In the genomic region with DNA sequence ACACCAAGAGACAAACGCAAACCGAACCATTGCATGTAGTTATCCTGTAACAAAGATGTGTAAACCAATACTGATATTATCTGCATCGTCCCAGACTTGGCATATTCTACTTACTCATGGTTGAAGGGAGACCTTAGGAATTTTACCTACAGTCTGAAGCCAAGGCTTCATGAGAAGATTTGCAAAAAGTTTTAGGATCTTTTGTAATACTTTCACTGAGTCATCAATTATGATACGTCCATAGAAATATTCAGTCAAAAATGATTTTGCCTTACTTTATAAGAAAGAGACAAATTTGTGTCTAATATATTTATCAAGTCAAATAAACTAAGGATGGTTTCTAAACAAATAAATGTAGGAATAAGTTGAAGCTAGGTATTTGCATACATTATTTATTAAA, we compare ENCODE assay signal across 21 cellular contexts.
DNase-seq lines count a peak whose midpoint lies in the region; ATAC-seq, FAIRE-seq and TF ChIP-seq lines count a peak whose summit lies in the region.
"Had no signal": no experiment of that assay in that cellular context is flagged by ENCODE, and none has a peak within 500 bp of the region (broad histone marks: within the 10 kb centered on the region; RNA-seq: fewer than 3 reads in every experiment).

No MANE protein-coding gene starts in this region.

- H3K4me1 ChIP-seq in HepG2 (ENCODE audit: insufficient read depth, low read length) (no peaks in the 10 kb centered on the region), right lobe of liver (no peaks in the 10 kb centered on the region), adipocyte (ENCODE audit: control insufficient read depth, insufficient read depth, low read length) (no peaks in the 10 kb centered on the region), neuron (ENCODE audit: insufficient read depth, low read length) (no peaks in the 10 kb centered on the region)

- no peaks in the 10 kb centered on the region for H3K36me3 Mint-ChIP-seq in activated naive CD4-positive, alpha-beta T cell treated with anti-CD3 and anti-CD28 coated beads for 36 hours (ENCODE audit: low read depth)
- H3K36me3 Mint-ChIP-seq: CD4-positive, alpha-beta memory T cell had no signal

- in situ Hi-C loops in HepG2 (cut with HindIII; ENCODE audit: extremely low pct_ligation_motif_present, low pct_unique_long_range_greater_than_20kb), result no loop called here

- no TSS peak for BruUV-seq in HepG2 (replicated peaks; lab: Mats Ljungman, UMichigan)

- CTCF ChIA-PET in HepG2 (lab: Yijun Ruan, JAX; ENCODE audit: low intra/inter-chr PET ratio, low total read pairs), result no interaction called here
- CTCF ChIA-PET in activated naive CD4-positive, alpha-beta T cell treated with anti-CD3 and anti-CD28 coated beads for 36 hours (lab: Charles Lee), result no interaction called here

- no peaks in the 10 kb centered on the region for H3K27me3 Mint-ChIP-seq in activated naive CD4-positive, alpha-beta T cell treated with anti-CD3 and anti-CD28 coated beads for 36 hours (ENCODE audit: low read depth)
- H3K27me3 Mint-ChIP-seq: CD4-positive, alpha-beta memory T cell had no signal

- intact Hi-C loops in HepG2 (cut with micrococcal nuclease; ENCODE audit: unreplicated experiment), result no loop called here
- intact Hi-C loops in right lobe of liver (cut with DNase I), result no loop called here
- intact Hi-C loops in activated naive CD4-positive, alpha-beta T cell treated with anti-CD3 and anti-CD28 coated beads for 36 hours (cut with micrococcal nuclease), result no loop called here

- peaks cover 8% of the 10 kb centered on the region for H3K9me3 Mint-ChIP-seq in activated naive CD4-positive, alpha-beta T cell treated with anti-CD3 and anti-CD28 coated beads for 36 hours

- no peak for ATAC-seq in HepG2
- no peak for ATAC-seq in right lobe of liver
- ATAC-seq: GM23338, HCT116 had no signal

- H3K4me3 ChIP-seq in HepG2 (replicated peaks in 1 of 3; ENCODE audit: insufficient read depth in 1 of 3, low read depth in 2 of 3, low read length in 3 of 3) (no peak overlapping the region), right lobe of liver (no peak overlapping the region), adipocyte (ENCODE audit: low read length) (no peak overlapping the region), neuron (ENCODE audit: low read length) (no peak overlapping the region)
- H3K4me3 ChIP-seq: GM23338 had no signal

- TF ChIP-seq RAD21 in HepG2 (CRISPR knock-in tag; IDR thresholded peaks at IDR 0.05), result no peak

- H2AFZ ChIP-seq in HepG2 (ENCODE audit: low read length), result no peak overlapping the region
- H2AFZ ChIP-seq in neuron (ENCODE audit: low read depth, low read length), result peak overlapping the region; percentile 26

- H3K27me3 ChIP-seq in HepG2 (ENCODE audit: control insufficient read depth in 1 of 2, insufficient read depth in 2 of 2, low read length in 2 of 2), result no peaks in the 10 kb centered on the region
- no peaks in the 10 kb centered on the region for H3K27me3 ChIP-seq in right lobe of liver
- H3K27me3 ChIP-seq in adipocyte (replicated peaks; ENCODE audit: control insufficient read depth, insufficient read depth, low read length), result no peaks in the 10 kb centered on the region
- H3K27me3 ChIP-seq in neuron (ENCODE audit: insufficient read depth, low read length), result no peaks in the 10 kb centered on the region

- POLR2A ChIA-PET in HepG2 (lab: Yijun Ruan, JAX), result no interaction called here

- TF ChIP-seq CTCF in HepG2 (CRISPR knock-in tag; IDR thresholded peaks at IDR 0.05), result no peak
- no peak for TF ChIP-seq CTCF in right lobe of liver (IDR thresholded peaks at IDR 0.05)

- H3K4me1 Mint-ChIP-seq in activated naive CD4-positive, alpha-beta T cell treated with anti-CD3 and anti-CD28 coated beads for 36 hours (ENCODE audit: low read depth), result no peaks in the 10 kb centered on the region
- H3K4me1 Mint-ChIP-seq: CD4-positive, alpha-beta memory T cell; GM23338; H9 had no signal

- FAIRE-seq in HepG2 (lab: Jason Lieb, UNC), result no peak
- FAIRE-seq: GM12891, GM18507 had no signal

- no peak overlapping the region for H3K9ac ChIP-seq in HepG2 (ENCODE audit: insufficient read depth, low read depth, low read length)
- no peak overlapping the region for H3K9ac ChIP-seq in adipocyte (ENCODE audit: low read length)

- no peak for TF ChIP-seq POLR2A in HepG2 (IDR thresholded peaks at IDR 0.05; ENCODE audit: insufficient read depth in 1 of 2, low read depth in 2 of 2, low read length in 2 of 2)
- no peak for TF ChIP-seq POLR2A in right lobe of liver (IDR thresholded peaks at IDR 0.05)

- H3K4me2 ChIP-seq in HepG2 (ENCODE audit: low read depth, low read length), result no peak overlapping the region
- H3K4me2 ChIP-seq: GM23338 had no signal

- H3K4me3 Mint-ChIP-seq in activated naive CD4-positive, alpha-beta T cell treated with anti-CD3 and anti-CD28 coated beads for 36 hours, result no peak overlapping the region
- H3K4me3 Mint-ChIP-seq: CD4-positive, alpha-beta memory T cell; GM23338; H9 had no signal

- no peaks in the 10 kb centered on the region for H4K20me1 ChIP-seq in HepG2 (ENCODE audit: insufficient read depth, low read length)

- DNase-seq in HepG2 (ENCODE audit: low spot score), result no peak
- DNase-seq in right lobe of liver, result no peak
- peak; percentile 56 for DNase-seq in adipocyte (ENCODE audit: low read depth)
- peak; percentile 2 for DNase-seq in fibroblast of peridontal ligament (ENCODE audit: extremely low read depth)
- no peak for DNase-seq in retina
- no peak for DNase-seq in NCI-H146 (lab: John Stamatoyannopoulos, UW)
- no peak for DNase-seq in activated naive CD4-positive, alpha-beta T cell treated with anti-CD3 and anti-CD28 coated beads for 36 hours
- DNase-seq: 8988T; C1 segment of cervical spinal cord; Calu3; CD4-positive, alpha-beta memory T cell; COR-L47; DMS53; DMS79 treated with DMSO at 0.1 percent for 48 hours; GF-D8; H9 had no signal

- H3K9me3 ChIP-seq in HepG2 (ENCODE audit: low read length) (peaks cover 82% of the 10 kb centered on the region), right lobe of liver (no peaks in the 10 kb centered on the region), adipocyte (ENCODE audit: control insufficient read depth, low read length) (peaks cover 2% of the 10 kb centered on the region), neuron (ENCODE audit: low read length) (no peaks in the 10 kb centered on the region)

- H3K79me2 ChIP-seq in HepG2 (ENCODE audit: insufficient read depth, low read length), result no peaks in the 10 kb centered on the region

- H3K36me3 ChIP-seq in HepG2 (replicated peaks in 1 of 2; ENCODE audit: control insufficient read depth in 1 of 2, insufficient read depth in 2 of 2, low read length in 2 of 2), result no peaks in the 10 kb centered on the region
- no peaks in the 10 kb centered on the region for H3K36me3 ChIP-seq in right lobe of liver
- no peaks in the 10 kb centered on the region for H3K36me3 ChIP-seq in adipocyte (ENCODE audit: control insufficient read depth, insufficient read depth, low read length, severe bottlenecking)
- no peaks in the 10 kb centered on the region for H3K36me3 ChIP-seq in neuron (ENCODE audit: insufficient read depth, low read length)

- H3K27ac ChIP-seq in HepG2 (ENCODE audit: extremely low read length, insufficient read depth, low read length) (no peak overlapping the region), right lobe of liver (no peak overlapping the region)

- TF ChIP-seq EP300 in HepG2 (IDR thresholded peaks at IDR 0.05; ENCODE audit: low read depth in 2 of 2, low read length in 2 of 2) (no peak), HepG2 (CRISPR knock-in tag; IDR thresholded peaks at IDR 0.05; ENCODE audit: borderline replicate concordance) (no peak)

- WGBS in HepG2 (ENCODE audit: low lambda C conversion rate), result 36% methylated on average over 4 of the region's 4 CpGs
- WGBS in right lobe of liver (ENCODE audit: insufficient coverage, low coverage, low lambda C conversion rate, missing lambda C conversion rate), result 95% methylated on average over 4 of the region's 4 CpGs

- H3K27ac Mint-ChIP-seq in activated naive CD4-positive, alpha-beta T cell treated with anti-CD3 and anti-CD28 coated beads for 36 hours, result no peak overlapping the region
- H3K27ac Mint-ChIP-seq: CD4-positive, alpha-beta memory T cell; GM23338; H9 had no signal

TF ChIP-seq in HepG2, 621 proteins besides CTCF, POLR2A, EP300 and RAD21:
- no peak for TF ChIP-seq RNF2 (conservative IDR thresholded peaks at IDR 0.05; ENCODE audit: low read depth)
- TF ChIP-seq MAFK (conservative IDR thresholded peaks at IDR 0.05 in 1 of 2, IDR thresholded peaks at IDR 0.05 in 1 of 2; ENCODE audit: low read length in 2 of 2), result peak; percentile 25 to 67; a peak in 3 of 4 replicates
- TF ChIP-seq MAFF (IDR thresholded peaks at IDR 0.05; ENCODE audit: low read depth, low read length), result 0 out of 2 replicates have a peak, but pooled peaks have one; percentile 33

Comparison
In these comparisons a context has a peak if more than half of its experiments do, and no peak if none do; other contexts are left out.
1. DNase-seq: peak in adipocyte (single experiment) and fibroblast of peridontal ligament (single experiment); none in HepG2 (single experiment), right lobe of liver (0 of 3), retina (single experiment), NCI-H146 (single experiment) and activated naive CD4-positive, alpha-beta T cell treated with anti-CD3 and anti-CD28 coated beads for 36 hours (single experiment).